Comparison of ENCODE assay signal across 1 cellular context in genomic region chr3:127320529-127321121, GRCh38.
TF ChIP-seq lines count a peak whose summit lies in the region.

No MANE protein-coding gene starts in this region.

TF ChIP-seq in WTC11, 78 proteins besides CTCF, POLR2A, EP300 and RAD21 (continued from another document):
- TF ChIP-seq AR (CRISPR knock-in tag; IDR thresholded peaks at IDR 0.05) (no peak), NR3C1 (CRISPR knock-in tag; conservative IDR thresholded peaks at IDR 0.05; ENCODE audit: low read depth) (no peak), ZNF281 (CRISPR knock-in tag; IDR thresholded peaks at IDR 0.05) (no peak), ATF6 (CRISPR knock-in tag; IDR thresholded peaks at IDR 0.05) (no peak), NFYB (CRISPR knock-in tag; conservative IDR thresholded peaks at IDR 0.05; ENCODE audit: low read depth) (no peak), ZBTB43 (CRISPR knock-in tag; IDR thresholded peaks at IDR 0.05) (no peak), FOXK1 (CRISPR knock-in tag; IDR thresholded peaks at IDR 0.05) (no peak), MYBL2 (CRISPR knock-in tag; IDR thresholded peaks at IDR 0.05) (no peak), CREB1 (CRISPR knock-in tag; IDR thresholded peaks at IDR 0.05) (no peak), TEAD4 (CRISPR knock-in tag; IDR thresholded peaks at IDR 0.05) (no peak)
